In the genomic region with DNA sequence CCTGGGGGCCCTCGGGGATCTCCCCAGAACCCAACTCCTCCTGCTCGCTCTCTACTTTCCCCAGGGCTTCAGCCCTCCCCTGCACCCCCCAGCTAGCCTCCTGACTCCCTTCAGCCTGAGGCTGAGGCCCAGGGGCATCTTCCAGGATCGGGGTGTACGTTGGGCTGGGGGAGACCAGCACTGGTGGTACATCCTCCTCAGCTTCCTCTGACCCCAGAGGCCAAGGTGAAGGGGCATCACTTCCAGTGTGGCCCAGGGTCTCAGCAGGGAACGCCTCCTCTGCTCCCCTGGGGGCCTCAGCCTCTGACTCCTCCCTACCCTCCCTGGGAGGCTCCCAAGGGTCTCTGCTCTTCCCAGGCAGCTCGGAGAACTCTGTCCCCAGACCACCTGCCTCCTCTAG, we compare ENCODE assay signal across 22 cellular contexts. TPM values are rescaled to one million over a fixed set of nuclear protein-coding genes. Genes with fewer than 3 reads are reported as not detected.
A peak's percentile ranks its signal among the peaks of the same experiment; 100 is the strongest.
DNase-seq lines count a peak whose midpoint lies in the region; ATAC-seq and TF ChIP-seq lines count a peak whose summit lies in the region.
"Had no signal": no experiment of that assay in that cellular context is flagged by ENCODE, and none has a peak within 500 bp of the region (broad histone marks: within the 10 kb centered on the region; RNA-seq: fewer than 3 reads in every experiment).

No MANE protein-coding gene starts in this region.

- H4K8ac ChIP-seq in mesenchymal stem cell (ENCODE audit: low read length) = no peak overlapping the region

- H2AK5ac ChIP-seq in mesenchymal stem cell (ENCODE audit: low read length, severe bottlenecking) = no peak overlapping the region

- H3K4me3 ChIP-seq in BLaER1 (no peak overlapping the region), mesenchymal stem cell (ENCODE audit: insufficient read depth in 1 of 2, low read depth in 1 of 2, low read length in 2 of 2) (no peak overlapping the region), skeletal muscle tissue (ENCODE audit: low read length in 3 of 3) (no peak overlapping the region)
- H3K4me3 ChIP-seq: esophagus squamous epithelium had no signal

- no peak overlapping the region for H3K23ac ChIP-seq in mesenchymal stem cell (ENCODE audit: low read length in 2 of 2)

- H4K91ac ChIP-seq in mesenchymal stem cell (ENCODE audit: low read length) = no peak overlapping the region

- H2BK15ac ChIP-seq in mesenchymal stem cell (ENCODE audit: low read depth, poor library complexity, severe bottlenecking) = peak overlapping the region; percentile 15

- TF ChIP-seq CTCF in mesothelial cell of epicardium (IDR thresholded peaks at IDR 0.05; ENCODE audit: unreplicated experiment) = no peak

- no peaks in the 10 kb centered on the region for H3K9me3 Mint-ChIP-seq in mesothelial cell of epicardium
- H3K9me3 Mint-ChIP-seq: activated naive CD4-positive, alpha-beta T cell treated with anti-CD3 and anti-CD28 coated beads, Interleukin-2, amount 50 U/mL, for 24 hours; stimulated activated naive B cell treated with anti-CD40 and anti-IgM and Interleukin-4, amounts not matched to agents 10 μg/mL and 1 μg/mL and 100 μg/mL, for 72 hours had no signal

- peaks cover 25% of the 10 kb centered on the region for H3K36me3 Mint-ChIP-seq in mesothelial cell of epicardium
- H3K36me3 Mint-ChIP-seq: activated naive CD4-positive, alpha-beta T cell treated with anti-CD3 and anti-CD28 coated beads, Interleukin-2, amount 50 U/mL, for 24 hours; stimulated activated naive B cell treated with anti-CD40 and anti-IgM and Interleukin-4, amounts not matched to agents 10 μg/mL and 1 μg/mL and 100 μg/mL, for 72 hours had no signal

- DNase-seq in mesenchymal stem cell (no peak), mesothelial cell of epicardium (ENCODE audit: low spot score in 2 of 2, unreplicated experiment in 2 of 2) (no peak), HT-29 (ENCODE audit: low spot score) (no peak)
- DNase-seq in central memory CD4-positive, alpha-beta T cell = no peak
- DNase-seq: activated CD4-positive, alpha-beta T cell treated with anti-CD3 and anti-CD28 coated beads for 1 hour; activated T-cell treated with anti-CD3 and anti-CD28 coated beads, Interleukin-2, amount 50 U/mL, for 48 hours; effector memory CD4-positive, alpha-beta T cell; esophagus squamous epithelium; NCI-H1105 treated with DMSO at 0.1 percent for 48 hours; NCI-H510A; SK-N-SH; stimulated activated naive B cell treated with anti-CD40 and anti-IgM and Interleukin-4, amounts not matched to agents 10 μg/mL and 1 μg/mL and 100 μg/mL, for 72 hours had no signal

- H3K9ac ChIP-seq in BLaER1 (no peak overlapping the region), mesenchymal stem cell (ENCODE audit: low read length) (no peak overlapping the region), skeletal muscle tissue (ENCODE audit: low read depth in 1 of 3, low read length in 3 of 3) (peak overlapping the region in 1 of 3 donors; percentile 57)
- H3K9ac ChIP-seq: SK-N-SH had no signal

- H3K4ac ChIP-seq in mesenchymal stem cell (ENCODE audit: low read depth in 1 of 2, low read length in 2 of 2) = no peak overlapping the region

- H3K27me3 ChIP-seq in BLaER1 (peaks cover 21% of the 10 kb centered on the region), mesenchymal stem cell (ENCODE audit: control insufficient read depth in 1 of 2, insufficient read depth in 1 of 2, low read length in 2 of 2) (no peaks in the 10 kb centered on the region), skeletal muscle tissue (ENCODE audit: control insufficient read depth in 3 of 3, insufficient read depth in 3 of 3, low read length in 3 of 3) (no peaks in the 10 kb centered on the region)

- H2BK12ac ChIP-seq in mesenchymal stem cell (ENCODE audit: low read length in 2 of 2) = no peak overlapping the region

- H3K27ac ChIP-seq in BLaER1 (peak overlapping the region; percentile 27; the same call in 1 of the 2 replicates), angular gyrus (ENCODE audit: low read depth, low read length) (peak overlapping the region; percentile 41), mesenchymal stem cell (ENCODE audit: low read length, poor library complexity, severe bottlenecking) (no peak overlapping the region), skeletal muscle tissue (ENCODE audit: low read depth, low read length) (peak overlapping the region; percentile 99)
- H3K27ac ChIP-seq: C4-2B had no signal

- H3K18ac ChIP-seq in mesenchymal stem cell (ENCODE audit: low read depth in 1 of 2, low read length in 2 of 2) = no peak overlapping the region

- H3K9me3 ChIP-seq in BLaER1 (no peaks in the 10 kb centered on the region), mesenchymal stem cell (ENCODE audit: control insufficient read depth, low read length) (no peaks in the 10 kb centered on the region), skeletal muscle tissue (ENCODE audit: control insufficient read depth in 3 of 3, low read length in 3 of 3) (no peaks in the 10 kb centered on the region)
- H3K9me3 ChIP-seq: esophagus squamous epithelium, SK-N-SH had no signal

- H3K4me1 ChIP-seq in BLaER1 (peaks cover 67% of the 10 kb centered on the region), mesenchymal stem cell (ENCODE audit: control insufficient read depth, insufficient read depth, low read depth, low read length) (peaks cover 41% of the 10 kb centered on the region), skeletal muscle tissue (ENCODE audit: control insufficient read depth in 3 of 3, insufficient read depth in 3 of 3, low read length in 3 of 3) (peaks cover 75 to 86% (median 83%) of the 10 kb centered on the region in 3 donors)

- H3K14ac ChIP-seq in mesenchymal stem cell (ENCODE audit: low read length in 2 of 2) = no peak overlapping the region

- peaks cover 61% of the 10 kb centered on the region for H3K4me1 Mint-ChIP-seq in mesothelial cell of epicardium
- H3K4me1 Mint-ChIP-seq: activated naive CD4-positive, alpha-beta T cell treated with anti-CD3 and anti-CD28 coated beads, Interleukin-2, amount 50 U/mL, for 24 hours had no signal

- ATAC-seq in GM21360 (IDR thresholded peaks at IDR 0.05; ENCODE audit: unreplicated experiment) = no peak
- ATAC-seq: HCT116; HepG2; stimulated activated naive B cell treated with anti-CD40 and anti-IgM and Interleukin-4, amounts not matched to agents 10 μg/mL and 1 μg/mL and 100 μg/mL, for 72 hours had no signal

- H3K27me3 Mint-ChIP-seq in mesothelial cell of epicardium (ENCODE audit: low read depth) = no peaks in the 10 kb centered on the region

- no peak overlapping the region for H2AFZ ChIP-seq in mesenchymal stem cell (ENCODE audit: low read depth, low read length)

- H2BK120ac ChIP-seq in mesenchymal stem cell (ENCODE audit: low read depth, low read length) = no peak overlapping the region

- H3K36me3 ChIP-seq in BLaER1 = no peaks in the 10 kb centered on the region
- peaks cover 32 to 50% of the 10 kb centered on the region in 2 experiments for H3K36me3 ChIP-seq in mesenchymal stem cell (ENCODE audit: control insufficient read depth in 1 of 2, insufficient read depth in 2 of 2, low read depth in 1 of 2, low read length in 2 of 2)
- peaks cover 7 to 15% (median 11%) of the 10 kb centered on the region in 3 donors for H3K36me3 ChIP-seq in skeletal muscle tissue (ENCODE audit: control insufficient read depth in 3 of 3, insufficient read depth in 3 of 3, low read length in 3 of 3)

- H3K4me3 Mint-ChIP-seq in mesothelial cell of epicardium = no peak overlapping the region
- H3K4me3 Mint-ChIP-seq: activated naive CD4-positive, alpha-beta T cell treated with anti-CD3 and anti-CD28 coated beads, Interleukin-2, amount 50 U/mL, for 24 hours; stimulated activated naive B cell treated with anti-CD40 and anti-IgM and Interleukin-4, amounts not matched to agents 10 μg/mL and 1 μg/mL and 100 μg/mL, for 72 hours had no signal

- H3K4me2 ChIP-seq in BLaER1 = peak overlapping the region; percentile 85
- no peak overlapping the region for H3K4me2 ChIP-seq in mesenchymal stem cell (ENCODE audit: low read length, poor library complexity, severe bottlenecking)
- H3K4me2 ChIP-seq: SK-N-SH had no signal

- no peaks in the 10 kb centered on the region for H4K20me1 ChIP-seq in BLaER1

- no peak overlapping the region for H2BK5ac ChIP-seq in mesenchymal stem cell (ENCODE audit: low read depth, low read length, poor library complexity, severe bottlenecking)

- H3K79me1 ChIP-seq in mesenchymal stem cell (replicated peaks; ENCODE audit: low read length, poor library complexity, severe bottlenecking) = peaks cover 13% of the 10 kb centered on the region

- no peak overlapping the region for H3K27ac Mint-ChIP-seq in mesothelial cell of epicardium
- H3K27ac Mint-ChIP-seq: activated naive CD4-positive, alpha-beta T cell treated with anti-CD3 and anti-CD28 coated beads, Interleukin-2, amount 50 U/mL, for 24 hours; stimulated activated naive B cell treated with anti-CD40 and anti-IgM and Interleukin-4, amounts not matched to agents 10 μg/mL and 1 μg/mL and 100 μg/mL, for 72 hours had no signal

- 89% methylated on average over 3 of the region's 6 CpGs for WGBS in mesenchymal stem cell

RNA-seq across cellular contexts. Expression of gene NES, which starts 6.8 kb away (rescaled TPM):
- polyA plus RNA-seq in mesenchymal stem cell (2013, experiment 1 of 2) = 49.2 TPM
- polyA plus RNA-seq in mesenchymal stem cell (2013, experiment 2 of 2) = 45.3 TPM
- total RNA-seq in skeletal muscle tissue (494 TPM), mesothelial cell of epicardium (53.8 to 56.9 TPM (median 56.8 TPM) in 3 replicates)
- 0.31 and 0.44 TPM in 2 replicates for total RNA-seq in HT-29 (2014; rRNA removed; shearing (Covaris generic))
- total RNA-seq: activated CD8-positive, alpha-beta memory T cell treated with anti-CD3 and anti-CD28 coated beads for 36 hours had no signal

RNA-seq across cellular contexts. Expression of gene BCAN, which starts 28.4 kb away (rescaled TPM):
- 0.33 TPM for polyA plus RNA-seq in mesenchymal stem cell (2013, experiment 1 of 2)
- polyA plus RNA-seq in mesenchymal stem cell (2013, experiment 2 of 2) = 0.23 TPM
- total RNA-seq in skeletal muscle tissue (under 0.01 TPM), mesothelial cell of epicardium (0.54 to 0.85 TPM (median 0.78 TPM) in 3 replicates)
- not detected in 2 replicates for total RNA-seq in HT-29 (2014; rRNA removed; shearing (Covaris generic))
- total RNA-seq: activated CD8-positive, alpha-beta memory T cell treated with anti-CD3 and anti-CD28 coated beads for 36 hours; esophagus squamous epithelium; HepG2 had no signal
- polyA plus RNA-seq: HepG2 had no signal

RNA-seq across cellular contexts. Expression of gene CRABP2, which starts 35.0 kb away (rescaled TPM):
- 42.6 TPM for polyA plus RNA-seq in mesenchymal stem cell (2013, experiment 1 of 2)
- 41.2 TPM for polyA plus RNA-seq in mesenchymal stem cell (2013, experiment 2 of 2)
- total RNA-seq in skeletal muscle tissue (57.4 TPM), mesothelial cell of epicardium (676 to 704 TPM (median 686 TPM) in 3 replicates)
- total RNA-seq in HT-29 (2014; rRNA removed; shearing (Covaris generic)) = 289 and 312 TPM in 2 replicates

RNA-seq across cellular contexts. Expression of gene HAPLN2, which starts 51.1 kb away (rescaled TPM):
- polyA plus RNA-seq in mesenchymal stem cell (2013, experiment 1 of 2) = 0.07 TPM
- polyA plus RNA-seq in mesenchymal stem cell (2013, experiment 2 of 2) = 0.07 TPM
- total RNA-seq in skeletal muscle tissue (0.52 TPM), mesothelial cell of epicardium (0.76 to 1.2 TPM (median 1.2 TPM) in 3 replicates)
- 0.10 TPM in 1 of 2 replicates, not detected in the other for total RNA-seq in HT-29 (2014; rRNA removed; shearing (Covaris generic))
- total RNA-seq: activated CD8-positive, alpha-beta memory T cell treated with anti-CD3 and anti-CD28 coated beads for 36 hours; HepG2; RPMI7951 had no signal
- polyA plus RNA-seq: HepG2 had no signal

RNA-seq across cellular contexts. Expression of gene METTL25B, which starts 57.9 kb away (rescaled TPM):
- 12.1 TPM for polyA plus RNA-seq in mesenchymal stem cell (2013, experiment 1 of 2)
- polyA plus RNA-seq in mesenchymal stem cell (2013, experiment 2 of 2) = 11.3 TPM
- total RNA-seq in skeletal muscle tissue (4.2 TPM), mesothelial cell of epicardium (36.9 to 39.2 TPM (median 39.0 TPM) in 3 replicates)
- total RNA-seq in HT-29 (2014; rRNA removed; shearing (Covaris generic)) = 30.0 and 30.3 TPM in 2 replicates

Comparison
In these comparisons a context has a peak if more than half of its experiments do, and no peak if none do; other contexts are left out.
1. RNA of gene NES, which starts 6.8 kb away (total RNA-seq): 494 TPM in skeletal muscle tissue (single experiment) and 53.8 to 56.9 TPM in mesothelial cell of epicardium; 0.31 to 0.44 TPM in HT-29; every median in the first group is over 10 times any median in the second.